ENCODE assay signal across 9 cellular contexts in the genomic region with DNA sequence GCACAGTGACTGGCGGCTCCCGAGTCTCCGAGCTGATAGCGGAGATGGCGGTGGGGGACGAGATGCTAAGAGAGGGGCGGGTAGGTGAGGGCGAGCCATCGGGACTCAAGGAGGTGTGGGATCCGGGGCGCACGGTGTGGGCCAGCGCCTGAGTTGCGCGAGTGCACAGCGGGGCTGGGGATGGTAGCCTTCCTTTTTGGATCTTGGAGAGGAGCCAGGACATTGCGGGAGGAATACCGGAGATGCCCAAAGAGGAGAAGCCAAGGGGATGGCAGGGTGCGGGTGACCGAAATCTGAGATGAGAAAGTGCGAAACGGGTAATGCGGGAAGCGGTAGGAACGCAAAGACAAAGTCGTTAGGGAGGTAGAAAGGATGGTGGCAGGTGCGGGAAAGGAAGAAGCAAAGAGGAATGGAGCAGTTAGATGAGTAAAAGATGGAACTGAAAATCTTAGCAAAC. TPM values are rescaled to one million over a fixed set of nuclear protein-coding genes. Genes with fewer than 3 reads are reported as not detected.
DNase-seq lines count a peak whose midpoint lies in the region; ATAC-seq, FAIRE-seq and TF ChIP-seq lines count a peak whose summit lies in the region.
"Had no signal": no experiment of that assay in that cellular context is flagged by ENCODE, and none has a peak within 500 bp of the region (broad histone marks: within the 10 kb centered on the region; RNA-seq: fewer than 3 reads in every experiment).

No MANE protein-coding gene starts in this region.

- peaks cover 0 to 4% of the 10 kb centered on the region in 2 donors for H3K4me1 ChIP-seq in kidney (ENCODE audit: control insufficient read depth in 1 of 2, insufficient read depth in 1 of 2, low read depth in 1 of 2, low read length in 2 of 2)
- H3K4me1 ChIP-seq in stomach smooth muscle (ENCODE audit: control insufficient read depth, insufficient read depth, low read length), result peaks cover 24% of the 10 kb centered on the region
- H3K4me1 ChIP-seq in Peyer's patch, result peaks cover 0 to 18% (median 4%) of the 10 kb centered on the region in 4 donors
- peaks cover 0 to 2% of the 10 kb centered on the region in 2 donors for H3K4me1 ChIP-seq in small intestine (ENCODE audit: control insufficient read depth in 2 of 2, insufficient read depth in 1 of 2, low read depth in 1 of 2, low read length in 1 of 2)

- TF ChIP-seq POLR2A in Peyer's patch (IDR thresholded peaks at IDR 0.05) (no peak), GM18505 (IDR thresholded peaks at IDR 0.05; ENCODE audit: borderline replicate concordance, extremely low read depth, insufficient read depth, insufficient read length) (no peak)

- peaks cover 52% of the 10 kb centered on the region for H3K27me3 Mint-ChIP-seq in T-helper 1 cell treated with Interleukin-12 subunit alpha and Interleukin-12 subunit beta and Interleukin-4 antibody, amounts not matched to agents 30 μg/mL and 1 μg/mL, for 36 hours (ENCODE audit: low read depth)
- peaks cover 31% of the 10 kb centered on the region for H3K27me3 Mint-ChIP-seq in brain

- H3K36me3 ChIP-seq in kidney (ENCODE audit: control insufficient read depth in 1 of 2, insufficient read depth in 2 of 2, low read length in 2 of 2) (no peaks in the 10 kb centered on the region), stomach smooth muscle (ENCODE audit: control insufficient read depth in 2 of 2, insufficient read depth in 2 of 2, low read length in 2 of 2) (no peaks in the 10 kb centered on the region), Peyer's patch (no peaks in the 10 kb centered on the region), small intestine (ENCODE audit: control insufficient read depth in 2 of 2, insufficient read depth in 2 of 2, low read length in 2 of 2) (no peaks in the 10 kb centered on the region)

- peaks cover 15 to 20% of the 10 kb centered on the region in 2 donors for H3K27me3 ChIP-seq in stomach smooth muscle (ENCODE audit: control insufficient read depth in 1 of 2, insufficient read depth in 2 of 2, low read length in 2 of 2)
- peaks cover 0 to 10% of the 10 kb centered on the region in 2 donors for H3K27me3 ChIP-seq in Peyer's patch
- peaks cover 6 to 9% of the 10 kb centered on the region in 2 donors for H3K27me3 ChIP-seq in small intestine (ENCODE audit: control insufficient read depth in 2 of 2, insufficient read depth in 2 of 2, low read length in 2 of 2)

- WGBS in small intestine, 3 donors, result 11 to 19% (median 16%) methylated on average over 27 of the region's 27 CpGs

- no peaks in the 10 kb centered on the region for H3K9me3 ChIP-seq in kidney (ENCODE audit: control insufficient read depth in 1 of 2, low read length in 2 of 2)
- H3K9me3 ChIP-seq in stomach smooth muscle (ENCODE audit: control insufficient read depth in 2 of 2, low read length in 2 of 2), result no peaks in the 10 kb centered on the region
- no peaks in the 10 kb centered on the region for H3K9me3 ChIP-seq in Peyer's patch
- no peaks in the 10 kb centered on the region for H3K9me3 ChIP-seq in small intestine (ENCODE audit: control insufficient read depth, low read depth)

- intact Hi-C loops in kidney (cut with DNase I), result no loop called here

- H3K4me3 Mint-ChIP-seq in T-helper 1 cell treated with Interleukin-12 subunit alpha and Interleukin-12 subunit beta and Interleukin-4 antibody, amounts not matched to agents 30 μg/mL and 1 μg/mL, for 36 hours, result peak overlapping the region; percentile 14
- H3K4me3 Mint-ChIP-seq in brain, result peak overlapping the region; percentile 63 to 83 (median 74)

- DNase-seq in T-helper 1 cell (no peak), kidney (no peak), Peyer's patch (no peak), small intestine (no peak)

- H3K36me3 Mint-ChIP-seq in T-helper 1 cell treated with Interleukin-12 subunit alpha and Interleukin-12 subunit beta and Interleukin-4 antibody, amounts not matched to agents 30 μg/mL and 1 μg/mL, for 36 hours (ENCODE audit: low read depth), result no peaks in the 10 kb centered on the region
- H3K36me3 Mint-ChIP-seq in brain, result no peaks in the 10 kb centered on the region

- ATAC-seq in GM18505 (IDR thresholded peaks at IDR 0.05; ENCODE audit: unreplicated experiment), result no peak

- no peak for TF ChIP-seq CTCF in brain (conservative IDR thresholded peaks at IDR 0.05)
- no peak for TF ChIP-seq CTCF in kidney (IDR thresholded peaks at IDR 0.05; ENCODE audit: borderline replicate concordance, extremely low read depth, insufficient read depth)
- no peak for TF ChIP-seq CTCF in Peyer's patch (IDR thresholded peaks at IDR 0.05)

- FAIRE-seq in kidney (lab: Jason Lieb, UNC) (no peak), small intestine (lab: Jason Lieb, UNC) (no peak)
- FAIRE-seq: colon had no signal

- no peak overlapping the region for H3K27ac ChIP-seq in kidney (ENCODE audit: low read depth in 2 of 2, low read length in 2 of 2)
- H3K27ac ChIP-seq in stomach smooth muscle (ENCODE audit: low read length), result no peak overlapping the region
- no peak overlapping the region for H3K27ac ChIP-seq in Peyer's patch
- H3K27ac ChIP-seq in small intestine (ENCODE audit: low read depth in 1 of 2, low read length in 1 of 2), result no peak overlapping the region

- H3K27ac Mint-ChIP-seq in T-helper 1 cell treated with Interleukin-12 subunit alpha and Interleukin-12 subunit beta and Interleukin-4 antibody, amounts not matched to agents 30 μg/mL and 1 μg/mL, for 36 hours, result no peak overlapping the region
- H3K27ac Mint-ChIP-seq in brain, result peak overlapping the region in 1 of 5 experiments; percentile 1

- H3K9me3 Mint-ChIP-seq in T-helper 1 cell treated with Interleukin-12 subunit alpha and Interleukin-12 subunit beta and Interleukin-4 antibody, amounts not matched to agents 30 μg/mL and 1 μg/mL, for 36 hours, result no peaks in the 10 kb centered on the region
- peaks cover 0 to 8% (median 6%) of the 10 kb centered on the region in 5 experiments for H3K9me3 Mint-ChIP-seq in brain

- H3K4me1 Mint-ChIP-seq in T-helper 1 cell treated with Interleukin-12 subunit alpha and Interleukin-12 subunit beta and Interleukin-4 antibody, amounts not matched to agents 30 μg/mL and 1 μg/mL, for 36 hours (ENCODE audit: low read depth), result peaks cover 9% of the 10 kb centered on the region
- H3K4me1 Mint-ChIP-seq in brain, result peaks cover 20% of the 10 kb centered on the region

- H3K4me3 ChIP-seq in kidney (ENCODE audit: low read length in 2 of 2) (peak overlapping the region; percentile 4 to 35), stomach smooth muscle (ENCODE audit: low read length in 2 of 2) (peak overlapping the region; percentile 67 to 72), Peyer's patch (peak overlapping the region in 2 of 4 donors; percentile 38), small intestine (ENCODE audit: low read depth in 1 of 2, low read length in 2 of 2) (no peak overlapping the region)

- H3K9ac ChIP-seq in kidney (ENCODE audit: low read length in 2 of 2) (no peak overlapping the region), stomach smooth muscle (ENCODE audit: low read length in 2 of 2) (no peak overlapping the region)

RNA-seq across cellular contexts. Expression of a gene that starts 0.4 kb away (rescaled TPM):
- polyA plus RNA-seq in brain (ENCODE audit: insufficient read depth, low read depth, low replicate concordance) (0.58 TPM), kidney (ENCODE audit: insufficient read depth, low read depth, low replicate concordance) (0.39 TPM), small intestine (under 1 TPM in 1 of 3 donors, not detected in 2; 0.03 TPM)
- total RNA-seq in kidney (0.09 TPM), Peyer's patch (not detected)

RNA-seq across cellular contexts. Expression of a gene that starts 28.7 kb away (rescaled TPM):
- polyA plus RNA-seq in brain (ENCODE audit: insufficient read depth, low read depth, low replicate concordance), result 28.3 TPM
- total RNA-seq in kidney, result 40.7 TPM
- 7.4 TPM for polyA plus RNA-seq in kidney (ENCODE audit: insufficient read depth, low read depth, low replicate concordance)
- 10 to 100 TPM; 15.1 to 21.7 (median 20.9) TPM for total RNA-seq in Peyer's patch
- 10 to 100 TPM in 1 of 3 donors, 1 to 10 TPM in 2; 3.8 to 12.0 (median 4.9) TPM for polyA plus RNA-seq in small intestine

RNA-seq across cellular contexts. Expression of a gene that starts 28.9 kb away (rescaled TPM):
- polyA plus RNA-seq in brain (ENCODE audit: insufficient read depth, low read depth, low replicate concordance), result 14.5 TPM
- 0.91 TPM for total RNA-seq in kidney
- polyA plus RNA-seq in kidney (ENCODE audit: insufficient read depth, low read depth, low replicate concordance), result 0.19 TPM
- total RNA-seq in Peyer's patch, result 10 to 100 TPM in 1 of 4 donors, 1 to 10 TPM in 3; 3.3 to 21.5 (median 3.5) TPM
- polyA plus RNA-seq in small intestine, result 10 to 100 TPM in 1 of 3 donors, 1 to 10 TPM in 1, under 1 TPM in 1; 0.54 to 10.5 (median 2.5) TPM

Comparison
In these comparisons a context has a peak if more than half of its experiments do, and no peak if none do; other contexts are left out.
1. H3K4me3 ChIP-seq: peak in kidney (2 of 2) and stomach smooth muscle (2 of 2); none in small intestine (0 of 2).